Comparison of ENCODE assay signal across 8 cellular contexts in the genomic region with DNA sequence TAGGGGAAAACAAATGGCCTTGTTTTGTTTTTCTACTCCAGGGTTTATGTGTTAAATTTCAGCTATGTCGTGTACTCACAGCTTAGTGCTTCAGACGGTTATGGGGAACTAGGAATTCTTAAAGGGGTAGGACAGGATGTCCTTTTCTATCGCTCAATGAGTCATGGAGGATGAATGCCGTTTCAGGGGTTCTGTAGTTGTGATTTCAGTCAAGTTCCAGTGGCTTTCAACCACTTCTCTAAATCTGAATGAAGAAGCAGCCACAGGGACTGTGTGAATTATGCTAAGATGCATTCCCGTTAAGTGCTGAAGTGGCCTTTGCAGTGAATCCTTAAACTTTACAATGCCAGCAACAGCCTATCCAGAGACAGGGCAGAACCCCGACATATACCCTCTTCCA.
DNase-seq lines count a peak whose midpoint lies in the region; ATAC-seq and TF ChIP-seq lines count a peak whose summit lies in the region.

No MANE protein-coding gene starts in this region.

- H3K79me1 ChIP-seq in IMR-90 (ENCODE audit: low read depth in 1 of 2, low read length in 2 of 2): no peaks in the 10 kb centered on the region
- no peaks in the 10 kb centered on the region for H3K79me1 ChIP-seq in mesendoderm (ENCODE audit: low read length)

- peak overlapping the region; percentile 79; the same call in 2 of the 3 replicates for H2BK15ac ChIP-seq in IMR-90 (ENCODE audit: low read depth, low read length)
- H2BK15ac ChIP-seq in mesendoderm (replicated peaks; ENCODE audit: low read depth): no peak overlapping the region

- no CpG with 5 or more reads among the region's 6 CpGs for WGBS in IMR-90 (ENCODE audit: extremely low coverage in 2 of 2, insufficient read length in 1 of 2), 2 experiments
- WGBS in mesendoderm (ENCODE audit: extremely low coverage, insufficient coverage, low lambda C conversion rate): no CpG with 5 or more reads among the region's 6 CpGs

- peak; percentile 60 for DNase-seq in GM06990 (ENCODE audit: extremely low read depth, insufficient read length)
- peak; percentile 60 for DNase-seq in IMR-90
- no peak for DNase-seq in chondrocyte (ENCODE audit: low spot score)
- peak; percentile 87 for DNase-seq in mesendoderm
- DNase-seq in NCI-H187 (lab: John Stamatoyannopoulos, UW): no peak
- no peak for DNase-seq in posterior vena cava (ENCODE audit: low spot score)
- DNase-seq in NCI-H1694 treated with DMSO at 0.1 percent for 48 hours (lab: John Stamatoyannopoulos, UW): no peak

- H3K4me3 Mint-ChIP-seq in chondrocyte (ENCODE audit: unreplicated experiment): peak overlapping the region; percentile 1

- H3K56ac ChIP-seq in IMR-90 (ENCODE audit: extremely low read depth, insufficient read depth, low read length) (peak overlapping the region; percentile 28; the same call in 1 of the 2 replicates), mesendoderm (ENCODE audit: low read length) (no peak overlapping the region)

- H2BK20ac ChIP-seq in IMR-90 (ENCODE audit: low read depth, low read length): peak overlapping the region; percentile 91

- POLR2A ChIA-PET in IMR-90 (lab: Charles Lee; ENCODE audit: unreplicated experiment): interaction anchor here (0.6 kb wide), 1 partner anchor 711 kb away, joined by 4 read pairs; no protein-coding TSS in a partner anchor

- H2AK5ac ChIP-seq in IMR-90 (ENCODE audit: low read depth, low read length): peak overlapping the region; percentile 36; the same call in 1 of the 2 replicates
- H2AK5ac ChIP-seq in mesendoderm (ENCODE audit: low read length): no peak overlapping the region

- H3K27me3 Mint-ChIP-seq in chondrocyte (ENCODE audit: low read depth): no peaks in the 10 kb centered on the region

- peaks cover 34% of the 10 kb centered on the region for H3K4me1 Mint-ChIP-seq in chondrocyte (ENCODE audit: low read depth)

- peak overlapping the region; percentile 58 for H2BK120ac ChIP-seq in IMR-90 (ENCODE audit: low read depth, low read length)
- no peak overlapping the region for H2BK120ac ChIP-seq in mesendoderm (ENCODE audit: low read depth, low read length)

- no peaks in the 10 kb centered on the region for H3K79me2 ChIP-seq in mesendoderm (ENCODE audit: control insufficient read depth, insufficient read depth, low read length)

- BruUV-seq in IMR-90 (replicated peaks; lab: Mats Ljungman, UMichigan): no TSS peak

- TF ChIP-seq CTCF in GM06990 (IDR thresholded peaks at IDR 0.05; ENCODE audit: insufficient read depth, low read length, poor library complexity, severe bottlenecking) (no peak), IMR-90 (conservative IDR thresholded peaks at IDR 0.05; ENCODE audit: low read depth, low read length) (no peak), chondrocyte (IDR thresholded peaks at IDR 0.05) (no peak)

- no peaks in the 10 kb centered on the region for H4K20me1 ChIP-seq in IMR-90 (ENCODE audit: insufficient read depth, low read length)

- TF ChIP-seq POLR2A in IMR-90 (IDR thresholded peaks at IDR 0.05; ENCODE audit: low read depth, low read length): no peak

- H4K91ac ChIP-seq in IMR-90 (ENCODE audit: insufficient read depth, low read depth, low read length): peak overlapping the region; percentile 56

- peak overlapping the region; percentile 43; the same call in 1 of the 2 replicates for H3K27ac ChIP-seq in IMR-90 (ENCODE audit: insufficient read depth, low read length)
- peak overlapping the region; percentile 26 for H3K27ac ChIP-seq in mesendoderm (ENCODE audit: low read depth, low read length)

- intact Hi-C loops in IMR-90 (cut with micrococcal nuclease) (loop anchor here (1.0 to 10.0 kb wide), 6 partner anchors 154 to 1657 kb away; no protein-coding TSS in a partner anchor), posterior vena cava (cut with DNase I) (loop anchor here in 1 of 2 donors (10.0 kb wide), 1 partner anchor 1237 kb away; no protein-coding TSS in a partner anchor)

- no peak overlapping the region for H2AK9ac ChIP-seq in IMR-90 (replicated peaks; ENCODE audit: low read depth, low read length, poor library complexity)

- H3K4me1 ChIP-seq in IMR-90 (ENCODE audit: control insufficient read depth, insufficient read depth, low read length): peaks cover 12% of the 10 kb centered on the region
- peaks cover 6% of the 10 kb centered on the region for H3K4me1 ChIP-seq in mesendoderm (ENCODE audit: control insufficient read depth, low read depth, low read length)

- no peaks in the 10 kb centered on the region for H3K9me3 ChIP-seq in IMR-90 (ENCODE audit: control insufficient read depth, insufficient read depth, low read length)

- H3K36me3 Mint-ChIP-seq in chondrocyte (ENCODE audit: low read depth): no peaks in the 10 kb centered on the region

- H3K27me3 ChIP-seq in GM06990 (replicated peaks; ENCODE audit: control insufficient read depth, insufficient read depth, low read length) (no peaks in the 10 kb centered on the region), IMR-90 (ENCODE audit: control insufficient read depth, insufficient read depth, low read length) (no peaks in the 10 kb centered on the region), mesendoderm (ENCODE audit: insufficient read depth, low read length, poor library complexity) (no peaks in the 10 kb centered on the region)

- H3K4me3 ChIP-seq in GM06990 (replicated peaks; ENCODE audit: low read depth, low read length): no peak overlapping the region
- H3K4me3 ChIP-seq in IMR-90 (ENCODE audit: insufficient read depth, low read depth, low read length): no peak overlapping the region
- no peak overlapping the region for H3K4me3 ChIP-seq in mesendoderm (ENCODE audit: low read length)

- peak overlapping the region; percentile 10 for H3K18ac ChIP-seq in IMR-90 (ENCODE audit: low read depth, low read length)
- H3K18ac ChIP-seq in mesendoderm (ENCODE audit: low read length): no peak overlapping the region

- H4K8ac ChIP-seq in IMR-90 (ENCODE audit: low read depth in 2 of 2, low read length in 2 of 2): peak overlapping the region in 1 of 2 experiments; percentile 62; a peak in 3 of 4 replicates
- no peak overlapping the region for H4K8ac ChIP-seq in mesendoderm (ENCODE audit: low read depth, low read length)

- CTCF ChIA-PET in IMR-90 (lab: Yijun Ruan, JAX): interaction anchor here (0.8 to 1.1 kb wide), 2 partner anchors 451 to 594 kb away, joined by 3 read pairs; no protein-coding TSS in a partner anchor

- peak; percentile 86 for ATAC-seq in GM21717 (IDR thresholded peaks at IDR 0.05; ENCODE audit: unreplicated experiment)
- ATAC-seq in IMR-90 (ENCODE audit: low read depth): peak; percentile 67

- H3K14ac ChIP-seq in IMR-90 (replicated peaks; ENCODE audit: low read depth, low read length): peak overlapping the region; percentile 63

- H4K5ac ChIP-seq in IMR-90 (ENCODE audit: low read depth, low read length) (peak overlapping the region; percentile 1), mesendoderm (ENCODE audit: low read length) (no peak overlapping the region)

- H2BK5ac ChIP-seq in IMR-90 (ENCODE audit: low read depth, low read length, poor library complexity, severe bottlenecking) (peak overlapping the region; percentile 79), mesendoderm (ENCODE audit: low read length) (no peak overlapping the region)

- H3K9me1 ChIP-seq in IMR-90 (ENCODE audit: insufficient read depth, low read length): peaks cover 6% of the 10 kb centered on the region; the same call in 1 of the 2 replicates

- H3K9ac ChIP-seq in IMR-90 (ENCODE audit: low read depth, low read length) (no peak overlapping the region), mesendoderm (ENCODE audit: low read length) (no peak overlapping the region)

- H3K23ac ChIP-seq in IMR-90 (ENCODE audit: low read depth, low read length) (peak overlapping the region; percentile 32; the same call in 1 of the 2 replicates), mesendoderm (ENCODE audit: low read length) (no peak overlapping the region)

- dilution Hi-C loops in IMR-90 (cut with HindIII; ENCODE audit: low sequenced_read_pairs, unreplicated experiment): no loop called here

- no peaks in the 10 kb centered on the region for H3K9me3 Mint-ChIP-seq in chondrocyte (ENCODE audit: low read depth)

- H3K36me3 ChIP-seq in GM06990 (ENCODE audit: control insufficient read depth, insufficient read depth, low read length): no peaks in the 10 kb centered on the region
- no peaks in the 10 kb centered on the region for H3K36me3 ChIP-seq in IMR-90 (ENCODE audit: control insufficient read depth, insufficient read depth, low read length)
- no peaks in the 10 kb centered on the region for H3K36me3 ChIP-seq in mesendoderm (ENCODE audit: control insufficient read depth, insufficient read depth, low read length)

- H3K4ac ChIP-seq in IMR-90 (ENCODE audit: low read depth, low read length) (peak overlapping the region; percentile 69), mesendoderm (ENCODE audit: low read depth, low read length) (no peak overlapping the region)

- in situ Hi-C loops in IMR-90 (cut with MboI; ENCODE audit: low sequenced_read_pairs): loop anchor here (5.0 kb wide), 1 partner anchor 1229 kb away; the partner anchor contains the start of gene ZEB2

- H3K4me2 ChIP-seq in IMR-90 (ENCODE audit: low read depth, low read length): peak overlapping the region; percentile 12; the same call in 1 of the 2 replicates
- H3K4me2 ChIP-seq in mesendoderm (ENCODE audit: low read length): no peak overlapping the region

- H3K27ac Mint-ChIP-seq in chondrocyte (ENCODE audit: unreplicated experiment): peak overlapping the region; percentile 86

- no peak for TF ChIP-seq RAD21 in IMR-90 (IDR thresholded peaks at IDR 0.05; ENCODE audit: low read length)

- peak overlapping the region; percentile 15 for H2AFZ ChIP-seq in IMR-90 (replicated peaks; ENCODE audit: low read length, poor library complexity)

TF ChIP-seq in IMR-90, 13 proteins besides CTCF, POLR2A, EP300 and RAD21 (continues in another document):
- TF ChIP-seq USF2 (IDR thresholded peaks at IDR 0.05; ENCODE audit: low read depth, low read length) (no peak), SMC3 (IDR thresholded peaks at IDR 0.05; ENCODE audit: low read depth, low read length) (no peak), MAFK (IDR thresholded peaks at IDR 0.05; ENCODE audit: low read depth, low read length) (no peak), CHD1 (IDR thresholded peaks at IDR 0.05; ENCODE audit: low read depth, low read length) (no peak), MXI1 (IDR thresholded peaks at IDR 0.05; ENCODE audit: borderline replicate concordance, low read depth, low read length) (no peak), MAZ (IDR thresholded peaks at IDR 0.05; ENCODE audit: borderline replicate concordance, low read depth, low read length) (no peak), FOS (IDR thresholded peaks at IDR 0.05; ENCODE audit: low read depth, low read length) (no peak), CEBPB (IDR thresholded peaks at IDR 0.05; ENCODE audit: low read depth, low read length) (no peak), RCOR1 (IDR thresholded peaks at IDR 0.05; ENCODE audit: insufficient replicate concordance, low read length) (no peak)

Comparison
In these comparisons a context has a peak if more than half of its experiments do, and no peak if none do; other contexts are left out.
1. DNase-seq: peak in GM06990 (single experiment), IMR-90 (single experiment) and mesendoderm (single experiment); none in chondrocyte (single experiment), NCI-H187 (0 of 2), posterior vena cava (single experiment) and NCI-H1694 treated with DMSO at 0.1 percent for 48 hours (single experiment).